11 cellular contexts compared by ENCODE assay signal in genomic region chr1:99727575-99728190, GRCh38. TPM values are rescaled to one million over a fixed set of nuclear protein-coding genes. Genes with fewer than 3 reads are reported as not detected.
DNase-seq lines count a peak whose midpoint lies in the region; TF ChIP-seq lines count a peak whose summit lies in the region.
"Had no signal": no experiment of that assay in that cellular context is flagged by ENCODE, and none has a peak within 500 bp of the region (broad histone marks: within the 10 kb centered on the region; RNA-seq: fewer than 3 reads in every experiment).

No MANE protein-coding gene starts in this region.

- H3K36me3 Mint-ChIP-seq in MCF 10A (ENCODE audit: insufficient read depth, unreplicated experiment) = peaks cover 4% of the 10 kb centered on the region

- H3K4me1 ChIP-seq in breast epithelium (no peaks in the 10 kb centered on the region), thyroid gland (no peaks in the 10 kb centered on the region)

- H3K36me3 ChIP-seq in breast epithelium (no peaks in the 10 kb centered on the region), thyroid gland (peaks cover 0 to 3% of the 10 kb centered on the region in 2 donors)
- H3K36me3 ChIP-seq: transverse colon had no signal

- no TSS peak for BruUV-seq in MCF 10A (replicated peaks; lab: Mats Ljungman, UMichigan)

- no peak overlapping the region for H3K4me3 Mint-ChIP-seq in MCF 10A (ENCODE audit: unreplicated experiment)
- H3K4me3 Mint-ChIP-seq: central memory CD8-positive, alpha-beta T cell had no signal

- no peak overlapping the region for H3K27ac Mint-ChIP-seq in MCF 10A (ENCODE audit: low read depth, unreplicated experiment)

- H3K4me3 ChIP-seq in breast epithelium = no peak overlapping the region
- no peak overlapping the region for H3K4me3 ChIP-seq in thyroid gland (replicated peaks in 1 of 3)
- H3K4me3 ChIP-seq: transverse colon had no signal

- H3K27ac ChIP-seq in breast epithelium (no peak overlapping the region), thyroid gland (peak overlapping the region in 2 of 3 donors; percentile 14 to 43)
- H3K27ac ChIP-seq: transverse colon had no signal

- no peaks in the 10 kb centered on the region for H3K4me1 Mint-ChIP-seq in MCF 10A (ENCODE audit: insufficient read depth, unreplicated experiment)
- H3K4me1 Mint-ChIP-seq: central memory CD8-positive, alpha-beta T cell had no signal

- no peak for TF ChIP-seq POLR2A in breast epithelium (IDR thresholded peaks at IDR 0.05)
- no peak for TF ChIP-seq POLR2A in thyroid gland (IDR thresholded peaks at IDR 0.05)

- H3K9me3 ChIP-seq in breast epithelium (no peaks in the 10 kb centered on the region), thyroid gland (no peaks in the 10 kb centered on the region)
- H3K9me3 ChIP-seq: transverse colon had no signal

- TF ChIP-seq CTCF in MCF 10A (IDR thresholded peaks at IDR 0.05; ENCODE audit: unreplicated experiment) = no peak
- TF ChIP-seq CTCF in breast epithelium (IDR thresholded peaks at IDR 0.05) = no peak
- TF ChIP-seq CTCF in thyroid gland (IDR thresholded peaks at IDR 0.05) = no peak

- 85 to 91% methylated on average over 4 of the region's 4 CpGs for WGBS in thyroid gland, 2 donors

- DNase-seq in MCF 10A (ENCODE audit: unreplicated experiment) (peak; percentile 18), breast epithelium (ENCODE audit: low spot score in 2 of 2) (no peak), astrocyte of the hippocampus (ENCODE audit: low read depth, low spot score) (peak; percentile 70), iPS-NIHi11 (ENCODE audit: low spot score) (peak; percentile 33), thyroid gland (no peak), NCI-H2227 (lab: John Stamatoyannopoulos, UW; ENCODE audit: unreplicated experiment) (no peak), NCI-H446 (lab: John Stamatoyannopoulos, UW) (no peak), cerebellar nuclear complex (lab: John Stamatoyannopoulos, UW) (no peak)
- DNase-seq: activated CD8-positive, alpha-beta memory T cell treated with anti-CD3 and anti-CD28 coated beads, Interleukin-2, amount 50 U/mL, for 4 hours; transverse colon had no signal

- CTCF ChIA-PET in MCF 10A (lab: Yijun Ruan, JAX) = interaction anchor here (0.6 kb wide), 1 partner anchor 36 kb away, joined by 3 read pairs; no protein-coding TSS in a partner anchor

- intact Hi-C loops in MCF 10A (cut with micrococcal nuclease) = no loop called here
- intact Hi-C loops in breast epithelium (cut with DNase I; ENCODE audit: low total_unique reads) = no loop called here
- intact Hi-C loops in thyroid gland (cut with DNase I) = no loop called here

- POLR2A ChIA-PET in MCF 10A (lab: Yijun Ruan, JAX) = no interaction called here

- H3K27me3 ChIP-seq in breast epithelium = no peaks in the 10 kb centered on the region
- no peaks in the 10 kb centered on the region for H3K27me3 ChIP-seq in thyroid gland
- H3K27me3 ChIP-seq: transverse colon had no signal

- H3K27me3 Mint-ChIP-seq in MCF 10A (ENCODE audit: insufficient read depth, unreplicated experiment) = no peaks in the 10 kb centered on the region
- H3K27me3 Mint-ChIP-seq: central memory CD8-positive, alpha-beta T cell had no signal

- H3K9me3 Mint-ChIP-seq in MCF 10A (ENCODE audit: unreplicated experiment) = no peaks in the 10 kb centered on the region
- H3K9me3 Mint-ChIP-seq: central memory CD8-positive, alpha-beta T cell had no signal

RNA-seq across cellular contexts. Expression of gene FRRS1, which starts 38.8 kb away (rescaled TPM):
- total RNA-seq in MCF 10A (2022) (7.2 and 7.4 TPM in 2 replicates), breast epithelium (10 to 100 TPM; 12.1 to 21.1 (median 12.5) TPM), thyroid gland (10 to 100 TPM; 10.4 to 12.9 (median 11.3) TPM)

Comparison
In these comparisons a context has a peak if more than half of its experiments do, and no peak if none do; other contexts are left out.
1. DNase-seq: peak in MCF 10A (single experiment), astrocyte of the hippocampus (single experiment) and iPS-NIHi11 (single experiment); none in breast epithelium (0 of 2), thyroid gland (0 of 2), NCI-H2227 (single experiment), NCI-H446 (0 of 2) and cerebellar nuclear complex (0 of 2).
2. H3K27ac ChIP-seq: peak in thyroid gland (2 of 3); none in breast epithelium (0 of 2).